Comparison of ENCODE assay signal across 9 cellular contexts in the genomic region with DNA sequence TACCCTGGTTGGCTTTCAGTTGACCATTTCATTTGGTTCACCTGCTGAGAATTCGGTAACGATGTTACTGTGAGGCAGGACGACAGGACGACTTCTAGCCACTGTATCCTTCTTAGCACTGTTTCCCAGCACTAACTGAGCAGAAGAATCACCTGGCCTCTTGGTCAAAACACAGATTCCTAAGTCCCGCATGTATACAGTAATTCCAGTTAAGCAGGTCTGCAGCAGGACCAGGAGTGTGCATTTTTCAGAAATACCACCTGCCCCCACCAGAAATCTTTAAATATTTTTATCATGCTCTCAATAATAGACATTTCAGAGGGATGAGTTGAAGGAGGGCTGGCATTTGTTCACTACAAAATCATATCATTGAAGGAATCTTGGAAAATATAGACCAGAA.
"Had no signal": no experiment of that assay in that cellular context is flagged by ENCODE, and none has a peak within 500 bp of the region (broad histone marks: within the 10 kb centered on the region; RNA-seq: fewer than 3 reads in every experiment).

No MANE protein-coding gene starts in this region.

- H3K27ac Mint-ChIP-seq: GM23338, H9, HFFc6, IgD-negative memory B cell had no signal

- H3K4me3 ChIP-seq: GM23338 had no signal

- H3K4me1 Mint-ChIP-seq: GM23338, H9, IgD-negative memory B cell had no signal

- H3K27ac ChIP-seq: HL-60, KMS-11 had no signal

- H3K9me3 Mint-ChIP-seq: H9, HFFc6, IgD-negative memory B cell had no signal

- H3K36me3 Mint-ChIP-seq: IgD-negative memory B cell had no signal

- DNase-seq: H9, HCEC 1CT, HFFc6, KBM-7 had no signal

- ATAC-seq: GM23338, HepG2 had no signal

- H3K4me3 Mint-ChIP-seq: GM23338, H9, HFFc6, IgD-negative memory B cell had no signal
